Comparison of ENCODE assay signal across 1 cellular context in the genomic region with DNA sequence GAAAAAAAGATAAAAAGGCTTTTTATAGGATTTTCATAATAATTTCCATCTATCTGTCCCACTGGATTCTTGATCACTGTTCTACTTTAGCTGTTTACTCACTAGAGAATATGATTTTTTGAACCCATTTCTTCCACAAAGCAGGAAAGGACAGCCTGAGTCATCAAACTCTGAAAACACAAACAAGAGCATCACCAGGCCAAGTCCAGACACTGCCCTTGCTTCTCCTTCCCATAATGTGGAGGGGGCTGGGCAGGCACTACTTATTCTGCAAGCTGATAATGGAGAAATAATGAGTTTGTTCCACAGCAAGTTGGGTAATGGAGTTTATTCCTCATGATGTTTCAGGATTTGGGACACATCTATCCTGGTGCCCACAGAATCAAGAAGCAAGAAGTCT.
TF ChIP-seq lines count a peak whose summit lies in the region.

No MANE protein-coding gene starts in this region.

TF ChIP-seq in IMR-90, 13 proteins besides CTCF, POLR2A, EP300 and RAD21 (continued from another document):
- TF ChIP-seq NFE2L2 (IDR thresholded peaks at IDR 0.05; ENCODE audit: low read depth, low read length) (no peak), FOS (IDR thresholded peaks at IDR 0.05; ENCODE audit: low read depth, low read length) (no peak), MXI1 (IDR thresholded peaks at IDR 0.05; ENCODE audit: borderline replicate concordance, low read depth, low read length) (no peak), CEBPB (IDR thresholded peaks at IDR 0.05; ENCODE audit: low read depth, low read length) (no peak), CHD1 (IDR thresholded peaks at IDR 0.05; ENCODE audit: low read depth, low read length) (no peak), RFX5 (IDR thresholded peaks at IDR 0.05; ENCODE audit: low read depth, low read length) (no peak)
- TF ChIP-seq, protein P1, sequence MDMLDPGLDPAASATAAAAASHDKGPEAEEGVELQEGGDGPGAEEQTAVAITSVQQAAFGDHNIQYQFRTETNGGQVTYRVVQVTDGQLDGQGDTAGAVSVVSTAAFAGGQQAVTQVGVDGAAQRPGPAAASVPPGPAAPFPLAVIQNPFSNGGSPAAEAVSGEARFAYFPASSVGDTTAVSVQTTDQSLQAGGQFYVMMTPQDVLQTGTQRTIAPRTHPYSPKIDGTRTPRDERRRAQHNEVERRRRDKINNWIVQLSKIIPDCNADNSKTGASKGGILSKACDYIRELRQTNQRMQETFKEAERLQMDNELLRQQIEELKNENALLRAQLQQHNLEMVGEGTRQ (IDR thresholded peaks at IDR 0.05; ENCODE audit: low read depth, low read length), result no peak
- TF ChIP-seq, protein P2, sequence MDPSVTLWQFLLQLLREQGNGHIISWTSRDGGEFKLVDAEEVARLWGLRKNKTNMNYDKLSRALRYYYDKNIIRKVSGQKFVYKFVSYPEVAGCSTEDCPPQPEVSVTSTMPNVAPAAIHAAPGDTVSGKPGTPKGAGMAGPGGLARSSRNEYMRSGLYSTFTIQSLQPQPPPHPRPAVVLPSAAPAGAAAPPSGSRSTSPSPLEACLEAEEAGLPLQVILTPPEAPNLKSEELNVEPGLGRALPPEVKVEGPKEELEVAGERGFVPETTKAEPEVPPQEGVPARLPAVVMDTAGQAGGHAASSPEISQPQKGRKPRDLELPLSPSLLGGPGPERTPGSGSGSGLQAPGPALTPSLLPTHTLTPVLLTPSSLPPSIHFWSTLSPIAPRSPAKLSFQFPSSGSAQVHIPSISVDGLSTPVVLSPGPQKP (IDR thresholded peaks at IDR 0.05; ENCODE audit: borderline replicate concordance, low read depth, low read length), result no peak
